1 cellular context compared by ENCODE assay signal in the genomic region with DNA sequence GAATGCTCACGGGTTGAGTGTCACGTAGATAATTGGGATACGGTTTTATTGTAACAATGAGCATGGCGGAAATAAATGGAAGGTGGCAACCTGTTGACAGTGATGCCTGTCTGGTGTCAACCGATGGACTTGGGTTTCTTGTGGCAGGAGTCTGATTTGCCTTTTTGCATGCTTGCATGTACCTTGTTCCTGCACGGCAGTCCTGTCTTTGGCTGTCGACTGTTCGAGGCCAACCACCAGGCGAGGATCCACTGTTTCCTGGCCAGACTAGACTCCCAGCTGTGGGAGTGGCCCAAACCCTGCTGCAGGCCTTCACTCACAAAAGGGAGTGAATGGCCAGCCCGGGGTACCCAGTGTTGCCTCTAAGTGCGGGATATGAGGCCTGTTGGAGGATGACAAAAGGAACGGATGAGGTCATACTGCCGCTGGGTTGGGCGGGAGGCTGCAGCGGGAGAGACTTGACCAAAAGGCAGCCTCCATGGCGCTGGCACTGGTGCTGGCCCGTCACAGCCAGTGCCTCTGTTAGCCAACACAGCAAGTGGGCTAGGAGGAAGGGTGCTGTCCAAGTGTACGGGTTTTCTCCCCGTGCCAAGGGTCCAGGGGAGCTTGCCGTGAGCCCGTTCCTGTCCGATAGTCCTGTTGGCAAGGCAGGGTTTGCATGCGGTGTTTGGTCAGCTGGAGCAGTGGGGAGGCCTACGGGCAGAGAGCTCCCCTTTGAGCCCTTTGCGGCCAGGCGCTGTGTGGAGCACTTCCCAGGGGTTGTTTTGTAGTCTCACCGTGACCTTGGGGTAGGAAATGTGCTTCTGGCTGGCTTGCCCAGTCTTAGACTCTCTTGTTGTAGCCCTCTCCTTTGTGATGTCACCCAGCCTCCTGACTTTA.
TF ChIP-seq lines count a peak whose summit lies in the region.

No MANE protein-coding gene starts in this region.

TF ChIP-seq in HEK293, 187 proteins besides CTCF, POLR2A, EP300 and RAD21 (continued from another document and continues in another):
- TF ChIP-seq ZBTB17 (tag by site-specific recombination; IDR thresholded peaks at IDR 0.05) (peak; percentile 63; the same call in 1 of the 2 replicates), ZNF707 (tag by site-specific recombination; IDR thresholded peaks at IDR 0.05) (no peak), ZNF555 (tag by site-specific recombination; conservative IDR thresholded peaks at IDR 0.05) (no peak), ZNF76 (tag by site-specific recombination; IDR thresholded peaks at IDR 0.05; ENCODE audit: borderline replicate concordance, low read depth) (peak; percentile 38; the same call in 1 of the 2 replicates), SP7 (tag by site-specific recombination; IDR thresholded peaks at IDR 0.05) (peak; percentile 65), SP2 (tag by site-specific recombination; IDR thresholded peaks at IDR 0.05) (peak; percentile 44; the same call in 1 of the 2 replicates), ZSCAN4 (tag by site-specific recombination; IDR thresholded peaks at IDR 0.05) (peak; percentile 7; the same call in 1 of the 2 replicates), ZNF311 (tag by site-specific recombination; IDR thresholded peaks at IDR 0.05; ENCODE audit: borderline replicate concordance) (no peak), ZNF501 (tag by site-specific recombination; IDR thresholded peaks at IDR 0.05) (0 out of 2 replicates have a peak, but pooled peaks have one; percentile 25), ELK4 (IDR thresholded peaks at IDR 0.05; ENCODE audit: borderline replicate concordance, low read depth, low read length) (no peak), MEIS1 (CRISPR knock-in tag; IDR thresholded peaks at IDR 0.05; ENCODE audit: borderline replicate concordance) (no peak), ZBTB20 (tag by site-specific recombination; IDR thresholded peaks at IDR 0.05) (peak; percentile 42; the same call in 1 of the 2 replicates), ZNF16 (tag by site-specific recombination; IDR thresholded peaks at IDR 0.05; ENCODE audit: low read depth) (no peak), ZNF830 (tag by site-specific recombination; IDR thresholded peaks at IDR 0.05; ENCODE audit: low read depth) (no peak), ZNF521 (tag by site-specific recombination; IDR thresholded peaks at IDR 0.05) (no peak), ZNF747 (tag by site-specific recombination; IDR thresholded peaks at IDR 0.05) (no peak), HOXA7 (CRISPR knock-in tag; IDR thresholded peaks at IDR 0.05; ENCODE audit: borderline replicate concordance) (no peak), ZNF404 (tag by site-specific recombination; IDR thresholded peaks at IDR 0.05) (no peak), ZNF394 (tag by site-specific recombination; IDR thresholded peaks at IDR 0.05; ENCODE audit: borderline replicate concordance) (no peak; the same call in 1 of the 2 replicates), KLF9 (tag by site-specific recombination; IDR thresholded peaks at IDR 0.05; ENCODE audit: low read depth) (peak; percentile 68), ZNF548 (tag by site-specific recombination; IDR thresholded peaks at IDR 0.05) (no peak), GLI2 (tag by site-specific recombination; IDR thresholded peaks at IDR 0.05; ENCODE audit: borderline replicate concordance, low read depth) (no peak), ATF2 (tag by site-specific recombination; IDR thresholded peaks at IDR 0.05; ENCODE audit: low read depth) (peak; percentile 95), YY2 (tag by site-specific recombination; IDR thresholded peaks at IDR 0.05) (0 out of 2 replicates have a peak, but pooled peaks have one; percentile 26), ZBTB1 (tag by site-specific recombination; IDR thresholded peaks at IDR 0.05) (no peak), ZEB2 (tag by site-specific recombination; IDR thresholded peaks at IDR 0.05) (peak; percentile 74; the same call in 1 of the 2 replicates), ZNF202 (tag by site-specific recombination; IDR thresholded peaks at IDR 0.05; ENCODE audit: borderline replicate concordance) (no peak), ZNF776 (tag by site-specific recombination; IDR thresholded peaks at IDR 0.05; ENCODE audit: borderline replicate concordance) (no peak), ZBTB7A (tag by site-specific recombination; IDR thresholded peaks at IDR 0.05; ENCODE audit: low read depth) (no peak)
- TF ChIP-seq, protein P1, sequence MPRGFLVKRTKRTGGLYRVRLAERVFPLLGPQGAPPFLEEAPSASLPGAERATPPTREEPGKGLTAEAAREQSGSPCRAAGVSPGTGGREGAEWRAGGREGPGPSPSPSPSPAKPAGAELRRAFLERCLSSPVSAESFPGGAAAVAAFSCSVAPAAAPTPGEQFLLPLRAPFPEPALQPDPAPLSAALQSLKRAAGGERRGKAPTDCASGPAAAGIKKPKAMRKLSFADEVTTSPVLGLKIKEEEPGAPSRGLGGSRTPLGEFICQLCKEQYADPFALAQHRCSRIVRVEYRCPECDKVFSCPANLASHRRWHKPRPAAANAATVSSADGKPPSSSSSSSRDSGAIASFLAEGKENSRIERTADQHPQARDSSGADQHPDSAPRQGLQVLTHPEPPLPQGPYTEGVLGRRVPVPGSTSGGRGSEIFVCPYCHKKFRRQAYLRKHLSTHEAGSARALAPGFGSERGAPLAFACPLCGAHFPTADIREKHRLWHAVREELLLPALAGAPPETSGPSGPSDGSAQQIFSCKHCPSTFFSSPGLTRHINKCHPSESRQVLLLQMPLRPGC (tag by site-specific recombination; IDR thresholded peaks at IDR 0.05): no peak; the same call in 1 of the 2 replicates
- TF ChIP-seq, protein P2, sequence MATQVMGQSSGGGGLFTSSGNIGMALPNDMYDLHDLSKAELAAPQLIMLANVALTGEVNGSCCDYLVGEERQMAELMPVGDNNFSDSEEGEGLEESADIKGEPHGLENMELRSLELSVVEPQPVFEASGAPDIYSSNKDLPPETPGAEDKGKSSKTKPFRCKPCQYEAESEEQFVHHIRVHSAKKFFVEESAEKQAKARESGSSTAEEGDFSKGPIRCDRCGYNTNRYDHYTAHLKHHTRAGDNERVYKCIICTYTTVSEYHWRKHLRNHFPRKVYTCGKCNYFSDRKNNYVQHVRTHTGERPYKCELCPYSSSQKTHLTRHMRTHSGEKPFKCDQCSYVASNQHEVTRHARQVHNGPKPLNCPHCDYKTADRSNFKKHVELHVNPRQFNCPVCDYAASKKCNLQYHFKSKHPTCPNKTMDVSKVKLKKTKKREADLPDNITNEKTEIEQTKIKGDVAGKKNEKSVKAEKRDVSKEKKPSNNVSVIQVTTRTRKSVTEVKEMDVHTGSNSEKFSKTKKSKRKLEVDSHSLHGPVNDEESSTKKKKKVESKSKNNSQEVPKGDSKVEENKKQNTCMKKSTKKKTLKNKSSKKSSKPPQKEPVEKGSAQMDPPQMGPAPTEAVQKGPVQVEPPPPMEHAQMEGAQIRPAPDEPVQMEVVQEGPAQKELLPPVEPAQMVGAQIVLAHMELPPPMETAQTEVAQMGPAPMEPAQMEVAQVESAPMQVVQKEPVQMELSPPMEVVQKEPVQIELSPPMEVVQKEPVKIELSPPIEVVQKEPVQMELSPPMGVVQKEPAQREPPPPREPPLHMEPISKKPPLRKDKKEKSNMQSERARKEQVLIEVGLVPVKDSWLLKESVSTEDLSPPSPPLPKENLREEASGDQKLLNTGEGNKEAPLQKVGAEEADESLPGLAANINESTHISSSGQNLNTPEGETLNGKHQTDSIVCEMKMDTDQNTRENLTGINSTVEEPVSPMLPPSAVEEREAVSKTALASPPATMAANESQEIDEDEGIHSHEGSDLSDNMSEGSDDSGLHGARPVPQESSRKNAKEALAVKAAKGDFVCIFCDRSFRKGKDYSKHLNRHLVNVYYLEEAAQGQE (tag by site-specific recombination; IDR thresholded peaks at IDR 0.05): peak; percentile 70; the same call in 1 of the 2 replicates
- TF ChIP-seq, protein P3, sequence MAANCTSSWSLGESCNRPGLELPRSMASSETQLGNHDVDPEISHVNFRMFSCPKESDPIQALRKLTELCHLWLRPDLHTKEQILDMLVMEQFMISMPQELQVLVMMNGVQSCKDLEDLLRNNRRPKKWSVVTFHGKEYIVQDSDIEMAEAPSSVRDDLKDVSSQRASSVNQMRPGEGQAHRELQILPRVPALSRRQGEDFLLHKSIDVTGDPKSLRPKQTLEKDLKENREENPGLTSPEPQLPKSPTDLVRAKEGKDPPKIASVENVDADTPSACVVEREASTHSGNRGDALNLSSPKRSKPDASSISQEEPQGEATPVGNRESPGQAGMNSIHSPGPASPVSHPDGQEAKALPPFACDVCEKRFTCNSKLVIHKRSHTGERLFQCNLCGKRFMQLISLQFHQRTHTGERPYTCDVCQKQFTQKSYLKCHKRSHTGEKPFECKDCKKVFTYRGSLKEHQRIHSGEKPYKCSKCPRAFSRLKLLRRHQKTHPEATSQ (tag by site-specific recombination; IDR thresholded peaks at IDR 0.05): no peak
- TF ChIP-seq, protein P4, sequence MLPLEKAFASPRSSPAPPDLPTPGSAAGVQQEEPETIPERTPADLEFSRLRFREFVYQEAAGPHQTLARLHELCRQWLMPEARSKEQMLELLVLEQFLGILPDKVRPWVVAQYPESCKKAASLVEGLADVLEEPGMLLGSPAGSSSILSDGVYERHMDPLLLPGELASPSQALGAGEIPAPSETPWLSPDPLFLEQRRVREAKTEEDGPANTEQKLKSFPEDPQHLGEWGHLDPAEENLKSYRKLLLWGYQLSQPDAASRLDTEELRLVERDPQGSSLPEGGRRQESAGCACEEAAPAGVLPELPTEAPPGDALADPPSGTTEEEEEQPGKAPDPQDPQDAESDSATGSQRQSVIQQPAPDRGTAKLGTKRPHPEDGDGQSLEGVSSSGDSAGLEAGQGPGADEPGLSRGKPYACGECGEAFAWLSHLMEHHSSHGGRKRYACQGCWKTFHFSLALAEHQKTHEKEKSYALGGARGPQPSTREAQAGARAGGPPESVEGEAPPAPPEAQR (tag by site-specific recombination; IDR thresholded peaks at IDR 0.05): 0 out of 2 replicates have a peak, but pooled peaks have one; percentile 11
- TF ChIP-seq, protein P5, sequence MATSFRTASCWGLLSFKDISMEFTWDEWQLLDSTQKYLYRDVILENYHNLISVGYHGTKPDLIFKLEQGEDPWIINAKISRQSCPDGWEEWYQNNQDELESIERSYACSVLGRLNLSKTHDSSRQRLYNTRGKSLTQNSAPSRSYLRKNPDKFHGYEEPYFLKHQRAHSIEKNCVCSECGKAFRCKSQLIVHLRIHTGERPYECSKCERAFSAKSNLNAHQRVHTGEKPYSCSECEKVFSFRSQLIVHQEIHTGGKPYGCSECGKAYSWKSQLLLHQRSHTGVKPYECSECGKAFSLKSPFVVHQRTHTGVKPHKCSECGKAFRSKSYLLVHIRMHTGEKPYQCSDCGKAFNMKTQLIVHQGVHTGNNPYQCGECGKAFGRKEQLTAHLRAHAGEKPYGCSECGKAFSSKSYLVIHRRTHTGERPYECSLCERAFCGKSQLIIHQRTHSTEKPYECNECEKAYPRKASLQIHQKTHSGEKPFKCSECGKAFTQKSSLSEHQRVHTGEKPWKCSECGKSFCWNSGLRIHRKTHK (tag by site-specific recombination; IDR thresholded peaks at IDR 0.05): no peak
- TF ChIP-seq, protein P6, sequence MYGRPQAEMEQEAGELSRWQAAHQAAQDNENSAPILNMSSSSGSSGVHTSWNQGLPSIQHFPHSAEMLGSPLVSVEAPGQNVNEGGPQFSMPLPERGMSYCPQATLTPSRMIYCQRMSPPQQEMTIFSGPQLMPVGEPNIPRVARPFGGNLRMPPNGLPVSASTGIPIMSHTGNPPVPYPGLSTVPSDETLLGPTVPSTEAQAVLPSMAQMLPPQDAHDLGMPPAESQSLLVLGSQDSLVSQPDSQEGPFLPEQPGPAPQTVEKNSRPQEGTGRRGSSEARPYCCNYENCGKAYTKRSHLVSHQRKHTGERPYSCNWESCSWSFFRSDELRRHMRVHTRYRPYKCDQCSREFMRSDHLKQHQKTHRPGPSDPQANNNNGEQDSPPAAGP (tag by site-specific recombination; IDR thresholded peaks at IDR 0.05): peak; percentile 45
